Comparison of ENCODE assay signal across 15 cellular contexts in genomic region chr13:79457390-79457789, GRCh38. TPM values are rescaled to one million over a fixed set of nuclear protein-coding genes. Genes with fewer than 3 reads are reported as not detected.
DNase-seq lines count a peak whose midpoint lies in the region; ATAC-seq lines count a peak whose summit lies in the region.
"Had no signal": no experiment of that assay in that cellular context is flagged by ENCODE, and none has a peak within 500 bp of the region (broad histone marks: within the 10 kb centered on the region; RNA-seq: fewer than 3 reads in every experiment).

No MANE protein-coding gene starts in this region.

- no peaks in the 10 kb centered on the region for H3K36me3 Mint-ChIP-seq in activated naive CD8-positive, alpha-beta T cell treated with anti-CD3 and anti-CD28 coated beads for 36 hours
- H3K36me3 Mint-ChIP-seq: activated naive CD4-positive, alpha-beta T cell treated with anti-CD3 and anti-CD28 coated beads, Interleukin-2, amount 50 U/mL, for 24 hours had no signal

- no peak overlapping the region for H3K4me3 Mint-ChIP-seq in activated naive CD8-positive, alpha-beta T cell treated with anti-CD3 and anti-CD28 coated beads for 36 hours
- H3K4me3 Mint-ChIP-seq: activated naive CD4-positive, alpha-beta T cell treated with anti-CD3 and anti-CD28 coated beads, Interleukin-2, amount 50 U/mL, for 24 hours had no signal

- no peaks in the 10 kb centered on the region for H3K27me3 Mint-ChIP-seq in activated naive CD8-positive, alpha-beta T cell treated with anti-CD3 and anti-CD28 coated beads for 36 hours
- H3K27me3 Mint-ChIP-seq: activated naive CD4-positive, alpha-beta T cell treated with anti-CD3 and anti-CD28 coated beads, Interleukin-2, amount 50 U/mL, for 24 hours had no signal

- ATAC-seq in GM18867 (IDR thresholded peaks at IDR 0.05; ENCODE audit: unreplicated experiment) = peak; percentile 84
- peak; percentile 59 for ATAC-seq in GM19463 (IDR thresholded peaks at IDR 0.05; ENCODE audit: unreplicated experiment)
- ATAC-seq in HG02943 (IDR thresholded peaks at IDR 0.05; ENCODE audit: low read depth, unreplicated experiment) = peak; percentile 66
- ATAC-seq in GM19328 (IDR thresholded peaks at IDR 0.05; ENCODE audit: unreplicated experiment) = no peak
- ATAC-seq: left ventricle myocardium superior, Panc1, pancreas had no signal

- DNase-seq in activated naive CD8-positive, alpha-beta T cell treated with anti-CD3 and anti-CD28 coated beads for 36 hours = no peak
- no peak for DNase-seq in medulla oblongata (ENCODE audit: extremely low spot score)
- no peak for DNase-seq in AG08395 (ENCODE audit: low spot score)
- DNase-seq: Calu3, left ventricle myocardium superior, NCI-H1436, pancreas, SW 1271, WERI-Rb-1 had no signal

- H3K9me3 Mint-ChIP-seq in activated naive CD8-positive, alpha-beta T cell treated with anti-CD3 and anti-CD28 coated beads for 36 hours = no peaks in the 10 kb centered on the region
- H3K9me3 Mint-ChIP-seq: activated naive CD4-positive, alpha-beta T cell treated with anti-CD3 and anti-CD28 coated beads, Interleukin-2, amount 50 U/mL, for 24 hours had no signal

- peaks cover 22% of the 10 kb centered on the region for H3K4me1 Mint-ChIP-seq in activated naive CD8-positive, alpha-beta T cell treated with anti-CD3 and anti-CD28 coated beads for 36 hours

- peak overlapping the region; percentile 12 for H3K27ac Mint-ChIP-seq in activated naive CD8-positive, alpha-beta T cell treated with anti-CD3 and anti-CD28 coated beads for 36 hours
- H3K27ac Mint-ChIP-seq: activated naive CD4-positive, alpha-beta T cell treated with anti-CD3 and anti-CD28 coated beads, Interleukin-2, amount 50 U/mL, for 24 hours had no signal

RNA-seq across cellular contexts. Expression of gene NDFIP2, which starts 23.6 kb away (rescaled TPM):
- total RNA-seq in activated naive CD8-positive, alpha-beta T cell treated with anti-CD3 and anti-CD28 coated beads for 36 hours = 10 to 100 TPM; 47.6 to 48.8 TPM

RNA-seq across cellular contexts. Expression of gene RBM26, which starts 51.3 kb away (rescaled TPM):
- 10 to 100 TPM; 60.0 to 60.7 TPM for total RNA-seq in activated naive CD8-positive, alpha-beta T cell treated with anti-CD3 and anti-CD28 coated beads for 36 hours
